8 cellular contexts compared by ENCODE assay signal in genomic region chr4:108173599-108174057, GRCh38. TPM values are rescaled to one million over a fixed set of nuclear protein-coding genes. Genes with fewer than 3 reads are reported as not detected.
DNase-seq lines count a peak whose midpoint lies in the region; ATAC-seq and TF ChIP-seq lines count a peak whose summit lies in the region.

No MANE protein-coding gene starts in this region.

- H3K9me3 ChIP-seq in AG04450 (ENCODE audit: control insufficient read depth, insufficient read depth, low read length) (peaks cover 5% of the 10 kb centered on the region; the same call in 1 of the 2 replicates), HUES48 (ENCODE audit: control insufficient read depth, insufficient read depth, low read length) (no peaks in the 10 kb centered on the region)

- TF ChIP-seq CTCF in AG04450 (IDR thresholded peaks at IDR 0.05; ENCODE audit: low read depth, low read length) (no peak), nephron (IDR thresholded peaks at IDR 0.05; ENCODE audit: unreplicated experiment in 3 of 3) (no peak)

- peak overlapping the region; percentile 75 for H3K4me3 Mint-ChIP-seq in central memory CD8-positive, alpha-beta T cell
- H3K4me3 Mint-ChIP-seq in nephron = peak overlapping the region; percentile 88 to 100 (median 90)

- CTCF ChIA-PET in AG04450 (lab: Charles Lee) = no interaction called here

- H3K36me3 Mint-ChIP-seq in central memory CD8-positive, alpha-beta T cell (ENCODE audit: insufficient read depth) = peaks cover 3% of the 10 kb centered on the region
- no peaks in the 10 kb centered on the region for H3K36me3 Mint-ChIP-seq in nephron (ENCODE audit: low read depth)

- H3K9ac ChIP-seq in HUES48 (ENCODE audit: low read depth, low read length) = no peak overlapping the region

- no peak for ATAC-seq in central memory CD8-positive, alpha-beta T cell (replicated peaks; ENCODE audit: extremely low read depth, poor library complexity, severe bottlenecking)

- H3K4me1 Mint-ChIP-seq in central memory CD8-positive, alpha-beta T cell = peaks cover 33% of the 10 kb centered on the region
- peaks cover 43% of the 10 kb centered on the region for H3K4me1 Mint-ChIP-seq in nephron

- H3K27me3 ChIP-seq in AG04450 (ENCODE audit: control insufficient read depth, insufficient read depth, low read length) (peaks cover 56% of the 10 kb centered on the region), HUES48 (ENCODE audit: control insufficient read depth, insufficient read depth, low read length) (peaks cover 81% of the 10 kb centered on the region)

- H3K27ac Mint-ChIP-seq in central memory CD8-positive, alpha-beta T cell (ENCODE audit: low read depth) = no peak overlapping the region
- H3K27ac Mint-ChIP-seq in nephron = peak overlapping the region; percentile 90 to 97 (median 96)

- H3K9me3 Mint-ChIP-seq in central memory CD8-positive, alpha-beta T cell = no peaks in the 10 kb centered on the region
- no peaks in the 10 kb centered on the region for H3K9me3 Mint-ChIP-seq in nephron

- DNase-seq in AG04450 (ENCODE audit: low read depth, low spot score) (no peak), NCI-H1092 treated with DMSO at 0.1 percent for 48 hours (lab: John Stamatoyannopoulos, UW) (no peak), retina (no peak), NCI-H345 treated with DMSO at 0.1 percent for 48 hours (lab: John Stamatoyannopoulos, UW; ENCODE audit: unreplicated experiment) (no peak)
- no peak for DNase-seq in central memory CD8-positive, alpha-beta T cell (ENCODE audit: low spot score in 2 of 2)
- DNase-seq in stimulated activated CD4-positive, alpha-beta T cell treated with anti-CD3 and anti-CD28 coated beads, Interleukin-2, amount 100 ng/mL, for 48 hours = no peak

- peak overlapping the region; percentile 57 for H3K4me3 ChIP-seq in AG04450 (ENCODE audit: low read depth, low read length)
- peak overlapping the region; percentile 59 for H3K4me3 ChIP-seq in HUES48 (ENCODE audit: low read depth, low read length)

- no peaks in the 10 kb centered on the region for H3K36me3 ChIP-seq in HUES48 (ENCODE audit: control insufficient read depth, insufficient read depth, low read length)

- H3K27me3 Mint-ChIP-seq in central memory CD8-positive, alpha-beta T cell = peaks cover 69% of the 10 kb centered on the region
- peaks cover 46% of the 10 kb centered on the region for H3K27me3 Mint-ChIP-seq in nephron (ENCODE audit: low read depth)

- no peak overlapping the region for H3K27ac ChIP-seq in AG04450 (ENCODE audit: low read depth, low read length)
- no peak overlapping the region for H3K27ac ChIP-seq in HUES48 (ENCODE audit: low read depth, low read length)

- peaks cover 25% of the 10 kb centered on the region for H3K4me1 ChIP-seq in HUES48 (ENCODE audit: control insufficient read depth, insufficient read depth, low read length)

- POLR2A ChIA-PET in AG04450 (lab: Yijun Ruan, JAX) = no interaction called here

RNA-seq across cellular contexts. Expression of gene LEF1, which starts 4.9 kb away (rescaled TPM):
- 1.2 TPM in 2 replicates for polyA plus RNA-seq in AG04450 (2011; rRNA removed)
- 1.8 and 2.4 TPM in 2 replicates for polyA minus RNA-seq in AG04450 (2011; rRNA and poly(A)+ RNA removed)
